Comparison of ENCODE assay signal across 9 cellular contexts in the genomic region with DNA sequence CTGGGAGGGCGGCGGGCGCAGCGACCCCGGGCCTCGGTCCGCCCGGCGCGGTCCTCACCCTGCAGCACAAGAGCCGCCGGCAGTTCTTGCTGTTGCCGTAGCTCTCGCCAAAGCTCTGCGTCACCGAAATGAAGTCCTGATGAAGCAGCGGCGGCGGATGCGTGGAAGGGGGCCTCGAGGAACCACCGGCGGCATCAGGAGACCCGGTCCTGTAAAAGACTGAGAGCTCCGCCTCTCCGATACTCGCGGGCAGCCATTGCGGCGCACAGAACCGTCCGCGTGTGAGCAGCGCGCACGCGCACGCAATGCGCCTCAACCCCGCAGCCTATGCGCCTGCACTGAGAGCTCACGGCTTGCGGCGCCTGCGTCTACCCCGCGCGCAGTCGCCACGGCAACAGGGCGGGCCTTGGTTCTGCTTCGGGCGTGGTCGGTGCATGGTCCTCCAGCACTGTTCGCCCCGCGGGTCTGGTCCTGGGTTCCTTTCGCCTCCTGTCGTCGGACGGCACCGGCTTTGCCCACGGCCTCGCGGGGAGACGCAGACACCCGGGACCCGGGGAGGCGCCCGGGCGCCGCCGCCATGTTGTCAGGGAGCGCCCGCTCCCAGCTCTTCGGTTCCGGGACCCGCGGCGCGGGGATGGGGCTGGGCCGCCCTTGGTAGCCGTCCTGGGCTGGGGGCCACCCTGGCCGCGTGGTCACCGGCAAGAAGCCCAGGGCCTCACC. TPM values are rescaled to one million over a fixed set of nuclear protein-coding genes. Genes with fewer than 3 reads are reported as not detected.
A peak's percentile ranks its signal among the peaks of the same experiment; 100 is the strongest.
DNase-seq lines count a peak whose midpoint lies in the region; ATAC-seq and TF ChIP-seq lines count a peak whose summit lies in the region.
"Had no signal": no experiment of that assay in that cellular context is flagged by ENCODE, and none has a peak within 500 bp of the region (broad histone marks: within the 10 kb centered on the region; RNA-seq: fewer than 3 reads in every experiment).

No MANE protein-coding gene starts in this region.

- peak in 9 of 56 donors; percentile 9 to 38 (median 20) for TF ChIP-seq CTCF in dorsolateral prefrontal cortex (IDR thresholded peaks at IDR 0.05 in 54 of 56, conservative IDR thresholded peaks at IDR 0.05 in 2 of 56; ENCODE audit: low read depth in 1 of 56, partially characterized antibody in 56 of 56)
- no peak for TF ChIP-seq CTCF in right lobe of liver (IDR thresholded peaks at IDR 0.05)

- DNase-seq in NCI-H69 (lab: John Stamatoyannopoulos, UW) (peak; percentile 97), dorsolateral prefrontal cortex (peak; percentile 70 to 92 (median 86)), right lobe of liver (peak; percentile 89 to 93 (median 90))
- DNase-seq in activated CD4-positive, alpha-beta T cell treated with anti-CD3 and anti-CD28 coated beads, Interleukin-2, amount 50 U/mL, for 48 hours: peak; percentile 88 to 91
- DNase-seq in stimulated activated CD4-positive, alpha-beta T cell treated with anti-CD3 and anti-CD28 coated beads, Interleukin-4, amount 100 ng/mL, for 1 hour: peak; percentile 89

- WGBS in right lobe of liver (ENCODE audit: insufficient coverage, low coverage, low lambda C conversion rate, missing lambda C conversion rate): no CpG with 5 or more reads among the region's 86 CpGs

- H3K9ac ChIP-seq in BLaER1 treated with 17β-estradiol and CSF1 and Interleukin-3, amounts not matched to agents 10 nM and 100 nM: peak overlapping the region; percentile 76 to 93 (median 84)

- peaks cover 35 to 57% (median 47%) of the 10 kb centered on the region in 10 experiments for H3K4me1 ChIP-seq in BLaER1 treated with 17β-estradiol and CSF1 and Interleukin-3, amounts not matched to agents 10 nM and 100 nM
- peaks cover 0 to 15% (median 4%) of the 10 kb centered on the region in 4 donors for H3K4me1 ChIP-seq in right lobe of liver

- no peaks in the 10 kb centered on the region for H3K36me3 ChIP-seq in BLaER1 treated with 17β-estradiol and CSF1 and Interleukin-3, amounts not matched to agents 10 nM and 100 nM
- no peaks in the 10 kb centered on the region for H3K36me3 ChIP-seq in right lobe of liver

- peaks cover 0 to 14% (median 7%) of the 10 kb centered on the region in 11 experiments; a peak in 17 of 22 replicates for H3K27me3 ChIP-seq in BLaER1 treated with 17β-estradiol and CSF1 and Interleukin-3, amounts not matched to agents 10 nM and 100 nM
- H3K27me3 ChIP-seq in dorsolateral prefrontal cortex (peaks cover 0 to 18% (median 0%) of the 10 kb centered on the region in 45 donors), right lobe of liver (no peaks in the 10 kb centered on the region)

- H3K9me3 ChIP-seq in BLaER1 treated with 17β-estradiol and CSF1 and Interleukin-3, amounts not matched to agents 10 nM and 100 nM (replicated peaks in 1 of 11): peaks cover 0 to 7% (median 0%) of the 10 kb centered on the region in 11 experiments; a peak in 1 of 22 replicates
- no peaks in the 10 kb centered on the region for H3K9me3 ChIP-seq in right lobe of liver

- intact Hi-C loops in dorsolateral prefrontal cortex (cut with DNase I): loop anchor here in 1 of 2 donors (5.0 kb wide), 1 partner anchor 58 kb away; the partner anchor contains the start of genes ANAPC2 and SSNA1
- intact Hi-C loops in right lobe of liver (cut with DNase I): no loop called here

- TF ChIP-seq POLR2A in right lobe of liver (IDR thresholded peaks at IDR 0.05): peak; percentile 42

- H3K4me3 ChIP-seq in BLaER1 treated with 17β-estradiol and CSF1 and Interleukin-3, amounts not matched to agents 10 nM and 100 nM: peak overlapping the region; percentile 69 to 83 (median 80)
- peak overlapping the region; percentile 54 to 88 (median 78) for H3K4me3 ChIP-seq in dorsolateral prefrontal cortex
- H3K4me3 ChIP-seq in right lobe of liver: peak overlapping the region; percentile 72 to 87 (median 82)

- peak; percentile 69 for ATAC-seq in GM19328 (IDR thresholded peaks at IDR 0.05; ENCODE audit: unreplicated experiment)
- ATAC-seq in HG03520 (IDR thresholded peaks at IDR 0.05; ENCODE audit: unreplicated experiment): peak; percentile 81
- peak; percentile 98 to 99 (median 99) for ATAC-seq in right lobe of liver

- peaks cover 0 to 11% (median 0%) of the 10 kb centered on the region in 11 experiments; a peak in 4 of 22 replicates for H4K20me1 ChIP-seq in BLaER1 treated with 17β-estradiol and CSF1 and Interleukin-3, amounts not matched to agents 10 nM and 100 nM

- peak overlapping the region; percentile 88 to 100 (median 98) for H3K4me2 ChIP-seq in BLaER1 treated with 17β-estradiol and CSF1 and Interleukin-3, amounts not matched to agents 10 nM and 100 nM

- peak overlapping the region; percentile 48 to 87 (median 77); a peak in 21 of 22 replicates for H3K27ac ChIP-seq in BLaER1 treated with 17β-estradiol and CSF1 and Interleukin-3, amounts not matched to agents 10 nM and 100 nM
- H3K27ac ChIP-seq in dorsolateral prefrontal cortex (peak overlapping the region in 55 of 59 donors; percentile 24 to 89 (median 73)), right lobe of liver (peak overlapping the region in 2 of 3 donors; percentile 37 to 51)

RNA-seq across cellular contexts. Expression of gene GRIN1, which starts 9.3 kb away (rescaled TPM):
- total RNA-seq in dorsolateral prefrontal cortex: 100 to 1,000 TPM; 175 to 937 (median 565) TPM
- not detected for total RNA-seq in right lobe of liver

RNA-seq across cellular contexts. Expression of gene DPP7, which starts 15.1 kb away (rescaled TPM):
- 100 to 1,000 TPM; 156 to 315 (median 208) TPM for total RNA-seq in dorsolateral prefrontal cortex
- total RNA-seq in right lobe of liver: 10 to 100 TPM; 62.2 to 86.2 (median 66.2) TPM

RNA-seq across cellular contexts. Expression of gene LRRC26, which starts 40.2 kb away (rescaled TPM):
- 1 to 10 TPM in 8 of 120 experiments, under 1 TPM in 23, not detected in 89; 0.42 to 1.4 (median 0.75) TPM for total RNA-seq in dorsolateral prefrontal cortex
- total RNA-seq in right lobe of liver: under 1 TPM in 2 of 6 experiments, not detected in 4; 0.17 to 0.18 TPM
- total RNA-seq: activated CD8-positive, alpha-beta memory T cell treated with anti-CD3 and anti-CD28 coated beads for 36 hours had no signal

RNA-seq across cellular contexts. Expression of gene TMEM210, which starts 42.2 kb away (rescaled TPM):
- not detected for total RNA-seq in dorsolateral prefrontal cortex
- not detected for total RNA-seq in right lobe of liver
- total RNA-seq: activated CD8-positive, alpha-beta memory T cell treated with anti-CD3 and anti-CD28 coated beads for 36 hours had no signal

RNA-seq across cellular contexts. Expression of gene MAN1B1, which starts 42.8 kb away (rescaled TPM):
- total RNA-seq in dorsolateral prefrontal cortex (10 to 100 TPM; 37.7 to 75.2 (median 55.6) TPM), right lobe of liver (10 to 100 TPM; 24.0 to 39.1 (median 28.8) TPM)

Comparison
In these comparisons a context has a peak if more than half of its experiments do, and no peak if none do; other contexts are left out.
1. Peak in every context shown above with its lines: DNase-seq, ATAC-seq, H3K4me3 ChIP-seq and H3K27ac ChIP-seq.
2. RNA of gene GRIN1, which starts 9.3 kb away (total RNA-seq): 175 to 937 TPM in dorsolateral prefrontal cortex; not detected in right lobe of liver; every median in the first group is over 100 times any median in the second.